ENCODE assay signal across 8 cellular contexts in genomic region chr4:185127021-185127925, GRCh38.
A peak's percentile ranks its signal among the peaks of the same experiment; 100 is the strongest.
DNase-seq lines count a peak whose midpoint lies in the region; ATAC-seq, FAIRE-seq and TF ChIP-seq lines count a peak whose summit lies in the region.

No MANE protein-coding gene starts in this region.

- no peak for TF ChIP-seq CTCF in epithelial cell of esophagus (IDR thresholded peaks at IDR 0.05; ENCODE audit: insufficient read depth, low read depth, low read length, missing control alignments)

- no peak overlapping the region for H3K27ac ChIP-seq in muscle layer of duodenum (ENCODE audit: low read length)

- no peaks in the 10 kb centered on the region for H3K36me3 ChIP-seq in NT2/D1 (ENCODE audit: insufficient read depth, insufficient read length, low read length)
- H3K36me3 ChIP-seq in muscle layer of duodenum (ENCODE audit: control insufficient read depth in 1 of 2, insufficient read depth in 2 of 2, low read length in 2 of 2), result no peaks in the 10 kb centered on the region

- peak overlapping the region; percentile 85 for H3K9ac ChIP-seq in NT2/D1 (ENCODE audit: insufficient read length, low read depth)

- FAIRE-seq in urothelium cell line (lab: Jason Lieb, UNC), result no peak

- ATAC-seq in HG03565 (IDR thresholded peaks at IDR 0.05; ENCODE audit: unreplicated experiment), result no peak

- H3K4me3 ChIP-seq in NT2/D1 (ENCODE audit: insufficient read length, low read depth) (peak overlapping the region; percentile 54), epithelial cell of esophagus (ENCODE audit: low read length) (peak overlapping the region; percentile 41), muscle layer of duodenum (ENCODE audit: low read depth in 1 of 2, low read length in 2 of 2) (peak overlapping the region; percentile 44 to 78)

- DNase-seq in EH (ENCODE audit: low read depth) (peak; percentile 11), NT2/D1 (ENCODE audit: low read depth, low spot score) (no peak), epithelial cell of esophagus (ENCODE audit: low read depth) (peak; percentile 21), HK-2 (ENCODE audit: unreplicated experiment) (no peak), urothelium cell line (ENCODE audit: low spot score) (no peak), GOT3 (lab: John Stamatoyannopoulos, UW) (no peak)

- H3K4me1 ChIP-seq in NT2/D1 (ENCODE audit: insufficient read depth, insufficient read length) (no peaks in the 10 kb centered on the region), muscle layer of duodenum (ENCODE audit: control insufficient read depth in 1 of 2, insufficient read depth in 2 of 2, low read length in 2 of 2) (peaks cover 0 to 8% of the 10 kb centered on the region in 2 donors)

- H3K27me3 ChIP-seq in NT2/D1 (ENCODE audit: insufficient read depth, insufficient read length), result peaks cover 5% of the 10 kb centered on the region
- H3K27me3 ChIP-seq in muscle layer of duodenum (ENCODE audit: low read depth, low read length), result no peaks in the 10 kb centered on the region

- H3K9me3 ChIP-seq in NT2/D1 (ENCODE audit: insufficient read depth, low read length) (no peaks in the 10 kb centered on the region), muscle layer of duodenum (ENCODE audit: control insufficient read depth in 1 of 2, low read length in 2 of 2) (no peaks in the 10 kb centered on the region)

Comparison
In these comparisons a context has a peak if more than half of its experiments do, and no peak if none do; other contexts are left out.
1. DNase-seq: peak in EH (single experiment) and epithelial cell of esophagus (single experiment); none in NT2/D1 (single experiment), HK-2 (single experiment), urothelium cell line (single experiment) and GOT3 (single experiment).
2. Peak in every context shown above with its lines, with median percentiles within 50 percentile points of each other: H3K4me3 ChIP-seq.